11 cellular contexts compared by ENCODE assay signal in genomic region chr11:2142762-2143202, GRCh38. TPM values are rescaled to one million over a fixed set of nuclear protein-coding genes. Genes with fewer than 3 reads are reported as not detected.
A peak's percentile ranks its signal among the peaks of the same experiment; 100 is the strongest.
DNase-seq lines count a peak whose midpoint lies in the region; ATAC-seq and TF ChIP-seq lines count a peak whose summit lies in the region.
"Had no signal": no experiment of that assay in that cellular context is flagged by ENCODE, and none has a peak within 500 bp of the region (broad histone marks: within the 10 kb centered on the region; RNA-seq: fewer than 3 reads in every experiment).

No MANE protein-coding gene starts in this region.

- 19% methylated on average over 2 of the region's 6 CpGs; no CpG with 5 or more reads in 1 of the 2 experiments for WGBS in IMR-90 (ENCODE audit: extremely low coverage in 2 of 2, insufficient read length in 1 of 2), 2 experiments

- no peaks in the 10 kb centered on the region for H3K36me3 Mint-ChIP-seq in activated naive CD8-positive, alpha-beta T cell treated with anti-CD3 and anti-CD28 coated beads for 36 hours
- peaks cover 4% of the 10 kb centered on the region for H3K36me3 Mint-ChIP-seq in nephron (ENCODE audit: low read depth)

- H3K4me2 ChIP-seq in IMR-90 (ENCODE audit: low read depth, low read length): no peak overlapping the region

- H3K9me3 ChIP-seq in IMR-90 (ENCODE audit: control insufficient read depth, insufficient read depth, low read length): no peaks in the 10 kb centered on the region
- H3K9me3 ChIP-seq: tibial artery had no signal

- no peak overlapping the region for H3K27ac Mint-ChIP-seq in activated naive CD8-positive, alpha-beta T cell treated with anti-CD3 and anti-CD28 coated beads for 36 hours
- peak overlapping the region; percentile 96 to 99 (median 98) for H3K27ac Mint-ChIP-seq in nephron
- H3K27ac Mint-ChIP-seq: effector memory CD8-positive, alpha-beta T cell had no signal

- no peak for TF ChIP-seq POLR2A in IMR-90 (IDR thresholded peaks at IDR 0.05; ENCODE audit: low read depth, low read length)

- H4K8ac ChIP-seq in IMR-90 (ENCODE audit: low read depth in 2 of 2, low read length in 2 of 2): no peak overlapping the region

- H4K5ac ChIP-seq in IMR-90 (ENCODE audit: low read depth, low read length): no peak overlapping the region

- H2BK120ac ChIP-seq in IMR-90 (ENCODE audit: low read depth, low read length): no peak overlapping the region

- peaks cover 28% of the 10 kb centered on the region for H3K4me1 Mint-ChIP-seq in activated naive CD8-positive, alpha-beta T cell treated with anti-CD3 and anti-CD28 coated beads for 36 hours
- H3K4me1 Mint-ChIP-seq in nephron: peaks cover 19% of the 10 kb centered on the region

- no peak overlapping the region for H2BK15ac ChIP-seq in IMR-90 (ENCODE audit: low read depth, low read length)

- H3K18ac ChIP-seq in IMR-90 (ENCODE audit: low read depth, low read length): no peak overlapping the region

- H3K4me1 ChIP-seq in IMR-90 (ENCODE audit: control insufficient read depth, insufficient read depth, low read length): peaks cover 2% of the 10 kb centered on the region

- no peak overlapping the region for H3K27ac ChIP-seq in IMR-90 (ENCODE audit: insufficient read depth, low read length)
- H3K27ac ChIP-seq: tibial artery had no signal

- no peaks in the 10 kb centered on the region for H3K9me3 Mint-ChIP-seq in activated naive CD8-positive, alpha-beta T cell treated with anti-CD3 and anti-CD28 coated beads for 36 hours
- no peaks in the 10 kb centered on the region for H3K9me3 Mint-ChIP-seq in nephron
- H3K9me3 Mint-ChIP-seq: effector memory CD8-positive, alpha-beta T cell had no signal

- dilution Hi-C loops in IMR-90 (cut with HindIII; ENCODE audit: low sequenced_read_pairs, unreplicated experiment): no loop called here

- peaks cover 78% of the 10 kb centered on the region for H3K27me3 Mint-ChIP-seq in activated naive CD8-positive, alpha-beta T cell treated with anti-CD3 and anti-CD28 coated beads for 36 hours
- H3K27me3 Mint-ChIP-seq in nephron (ENCODE audit: low read depth): peaks cover 84% of the 10 kb centered on the region

- H3K4ac ChIP-seq in IMR-90 (ENCODE audit: low read depth, low read length): no peak overlapping the region

- no peaks in the 10 kb centered on the region for H3K36me3 ChIP-seq in IMR-90 (ENCODE audit: control insufficient read depth, insufficient read depth, low read length)
- H3K36me3 ChIP-seq: tibial artery had no signal

- in situ Hi-C loops in IMR-90 (cut with MboI; ENCODE audit: low sequenced_read_pairs) (no loop called here), ACHN (cut with HindIII; ENCODE audit: low pct_ligation_motif_present, low pct_unique_long_range_greater_than_20kb, low sequenced_read_pairs) (no loop called here)

- ATAC-seq in IMR-90 (ENCODE audit: low read depth) (no peak), sciatic nerve (no peak), GM19328 (IDR thresholded peaks at IDR 0.05; ENCODE audit: unreplicated experiment) (no peak)
- ATAC-seq: effector memory CD8-positive, alpha-beta T cell; left lobe of liver had no signal

- H2BK5ac ChIP-seq in IMR-90 (ENCODE audit: low read depth, low read length, poor library complexity, severe bottlenecking): no peak overlapping the region

- H3K9me1 ChIP-seq in IMR-90 (ENCODE audit: insufficient read depth, low read length): no peaks in the 10 kb centered on the region

- no peak overlapping the region for H2AK5ac ChIP-seq in IMR-90 (ENCODE audit: low read depth, low read length)

- peak overlapping the region; percentile 60 for H3K4me3 Mint-ChIP-seq in activated naive CD8-positive, alpha-beta T cell treated with anti-CD3 and anti-CD28 coated beads for 36 hours
- peak overlapping the region; percentile 85 to 93 (median 92) for H3K4me3 Mint-ChIP-seq in nephron
- H3K4me3 Mint-ChIP-seq: effector memory CD8-positive, alpha-beta T cell had no signal

- no peak overlapping the region for H3K14ac ChIP-seq in IMR-90 (replicated peaks; ENCODE audit: low read depth, low read length)

- POLR2A ChIA-PET in IMR-90 (lab: Charles Lee; ENCODE audit: unreplicated experiment): no interaction called here

- no peak overlapping the region for H3K4me3 ChIP-seq in IMR-90 (ENCODE audit: insufficient read depth, low read depth, low read length)
- H3K4me3 ChIP-seq: tibial artery had no signal

- H3K56ac ChIP-seq in IMR-90 (ENCODE audit: extremely low read depth, insufficient read depth, low read length): no peak overlapping the region

- H4K91ac ChIP-seq in IMR-90 (ENCODE audit: insufficient read depth, low read depth, low read length): no peak overlapping the region

- H3K9ac ChIP-seq in IMR-90 (ENCODE audit: low read depth, low read length): no peak overlapping the region

- H3K79me1 ChIP-seq in IMR-90 (ENCODE audit: low read depth in 1 of 2, low read length in 2 of 2): no peaks in the 10 kb centered on the region

- H4K20me1 ChIP-seq in IMR-90 (ENCODE audit: insufficient read depth, low read length): peaks cover 14% of the 10 kb centered on the region; the same call in 1 of the 2 replicates

- TF ChIP-seq CTCF in IMR-90 (conservative IDR thresholded peaks at IDR 0.05; ENCODE audit: low read depth, low read length) (no peak), nephron (IDR thresholded peaks at IDR 0.05; ENCODE audit: unreplicated experiment in 3 of 3) (no peak)

- H2AFZ ChIP-seq in IMR-90 (replicated peaks; ENCODE audit: low read length, poor library complexity): no peak overlapping the region

- peak overlapping the region; percentile 2; the same call in 1 of the 2 replicates for H3K23ac ChIP-seq in IMR-90 (ENCODE audit: low read depth, low read length)

- DNase-seq in Daoy (ENCODE audit: low read depth) (peak; percentile 74), IMR-90 (peak; percentile 52), sciatic nerve (ENCODE audit: low spot score) (no peak), NCI-H748 (lab: John Stamatoyannopoulos, UW; ENCODE audit: unreplicated experiment) (no peak), ACHN (no peak)
- DNase-seq in activated naive CD8-positive, alpha-beta T cell treated with anti-CD3 and anti-CD28 coated beads for 36 hours: peak; percentile 57
- DNase-seq: effector memory CD8-positive, alpha-beta T cell; tibial artery had no signal

- H3K27me3 ChIP-seq in IMR-90 (ENCODE audit: control insufficient read depth, insufficient read depth, low read length): peaks cover 92% of the 10 kb centered on the region

- no peak for TF ChIP-seq RAD21 in IMR-90 (IDR thresholded peaks at IDR 0.05; ENCODE audit: low read length)

- peak overlapping the region; percentile 17 for H2AK9ac ChIP-seq in IMR-90 (replicated peaks; ENCODE audit: low read depth, low read length, poor library complexity)

- CTCF ChIA-PET in IMR-90 (lab: Yijun Ruan, JAX): interaction anchor here (3.2 kb wide), 1 partner anchor 8 kb away, joined by 14 read pairs; no protein-coding TSS in a partner anchor

- intact Hi-C loops in IMR-90 (cut with micrococcal nuclease): no loop called here
- intact Hi-C loops in sciatic nerve (cut with DNase I): no loop called here

- no TSS peak for BruUV-seq in IMR-90 (replicated peaks; lab: Mats Ljungman, UMichigan)

- no peak overlapping the region for H2BK20ac ChIP-seq in IMR-90 (ENCODE audit: low read depth, low read length)

TF ChIP-seq in IMR-90, 13 proteins besides CTCF, POLR2A, EP300 and RAD21:
- TF ChIP-seq BHLHE40 (IDR thresholded peaks at IDR 0.05; ENCODE audit: low read depth, low read length) (no peak), FOS (IDR thresholded peaks at IDR 0.05; ENCODE audit: low read depth, low read length) (peak; percentile 33; the same call in 1 of the 2 replicates)
TF ChIP-seq in IMR-90: peak in this region for 1.

RNA-seq across cellular contexts. Expression of gene IGF2, which starts 3.6 kb away (rescaled TPM):
- 0.29 and 0.45 TPM in 2 replicates for total RNA-seq in Daoy (2014; rRNA removed; shearing (Covaris generic))
- total RNA-seq in IMR-90 (2012; rRNA removed): 2.3 and 5.0 TPM in 2 replicates
- 17.5 and 21.8 TPM in 2 replicates for polyA plus RNA-seq in IMR-90 (2012; rRNA removed)
- polyA plus RNA-seq in IMR-90 (2012; cell fraction: cytosol; rRNA removed): 20.6 and 23.2 TPM in 2 replicates
- polyA plus RNA-seq in IMR-90 (2012; cell fraction: nucleus; rRNA removed; ENCODE audit: low replicate concordance): 4.8 and 6.4 TPM in 2 replicates
- under 1 TPM; 0.06 to 0.08 TPM for total RNA-seq in activated naive CD8-positive, alpha-beta T cell treated with anti-CD3 and anti-CD28 coated beads for 36 hours
- total RNA-seq in sciatic nerve: 473 TPM

RNA-seq across cellular contexts. Expression of gene INS, which starts 18.2 kb away (rescaled TPM):
- not detected in 2 replicates for total RNA-seq in Daoy (2014; rRNA removed; shearing (Covaris generic))
- total RNA-seq in IMR-90 (2012; rRNA removed) (not detected in 2 replicates), sciatic nerve (1.5 TPM)
- not detected in 2 replicates for polyA plus RNA-seq in IMR-90 (2012; rRNA removed)
- not detected in 2 replicates for polyA plus RNA-seq in IMR-90 (2012; cell fraction: cytosol; rRNA removed)
- not detected in 2 replicates for polyA plus RNA-seq in IMR-90 (2012; cell fraction: nucleus; rRNA removed; ENCODE audit: low replicate concordance)
- total RNA-seq in activated naive CD8-positive, alpha-beta T cell treated with anti-CD3 and anti-CD28 coated beads for 36 hours: not detected
- total RNA-seq: left lobe of liver had no signal

RNA-seq across cellular contexts. Expression of gene TH, which starts 28.8 kb away (rescaled TPM):
- total RNA-seq in Daoy (2014; rRNA removed; shearing (Covaris generic)): not detected in 2 replicates
- not detected in 2 replicates for total RNA-seq in IMR-90 (2012; rRNA removed)
- polyA plus RNA-seq in IMR-90 (2012; rRNA removed): 0.06 and 0.10 TPM in 2 replicates
- polyA plus RNA-seq in IMR-90 (2012; cell fraction: cytosol; rRNA removed): 0.03 TPM in 1 of 2 replicates, not detected in the other
- 0.08 TPM in 1 of 2 replicates, not detected in the other for polyA plus RNA-seq in IMR-90 (2012; cell fraction: nucleus; rRNA removed; ENCODE audit: low replicate concordance)
- not detected for total RNA-seq in activated naive CD8-positive, alpha-beta T cell treated with anti-CD3 and anti-CD28 coated beads for 36 hours
- total RNA-seq in sciatic nerve: 0.36 TPM
- total RNA-seq: left lobe of liver had no signal

Comparison
In these comparisons a context has a peak if more than half of its experiments do, and no peak if none do; other contexts are left out.
1. DNase-seq: peak in Daoy (single experiment), IMR-90 (single experiment) and activated naive CD8-positive, alpha-beta T cell treated with anti-CD3 and anti-CD28 coated beads for 36 hours (single experiment); none in sciatic nerve (single experiment), NCI-H748 (single experiment) and ACHN (single experiment).
2. RNA of gene IGF2, which starts 3.6 kb away (total RNA-seq): 473 TPM in sciatic nerve (single experiment); 2.3 to 5.0 TPM in IMR-90, 0.29 to 0.45 TPM in Daoy and 0.06 to 0.08 TPM in activated naive CD8-positive, alpha-beta T cell treated with anti-CD3 and anti-CD28 coated beads for 36 hours; every median in the first group is over 10 times any median in the second.